1 cellular context compared by ENCODE assay signal in the genomic region with DNA sequence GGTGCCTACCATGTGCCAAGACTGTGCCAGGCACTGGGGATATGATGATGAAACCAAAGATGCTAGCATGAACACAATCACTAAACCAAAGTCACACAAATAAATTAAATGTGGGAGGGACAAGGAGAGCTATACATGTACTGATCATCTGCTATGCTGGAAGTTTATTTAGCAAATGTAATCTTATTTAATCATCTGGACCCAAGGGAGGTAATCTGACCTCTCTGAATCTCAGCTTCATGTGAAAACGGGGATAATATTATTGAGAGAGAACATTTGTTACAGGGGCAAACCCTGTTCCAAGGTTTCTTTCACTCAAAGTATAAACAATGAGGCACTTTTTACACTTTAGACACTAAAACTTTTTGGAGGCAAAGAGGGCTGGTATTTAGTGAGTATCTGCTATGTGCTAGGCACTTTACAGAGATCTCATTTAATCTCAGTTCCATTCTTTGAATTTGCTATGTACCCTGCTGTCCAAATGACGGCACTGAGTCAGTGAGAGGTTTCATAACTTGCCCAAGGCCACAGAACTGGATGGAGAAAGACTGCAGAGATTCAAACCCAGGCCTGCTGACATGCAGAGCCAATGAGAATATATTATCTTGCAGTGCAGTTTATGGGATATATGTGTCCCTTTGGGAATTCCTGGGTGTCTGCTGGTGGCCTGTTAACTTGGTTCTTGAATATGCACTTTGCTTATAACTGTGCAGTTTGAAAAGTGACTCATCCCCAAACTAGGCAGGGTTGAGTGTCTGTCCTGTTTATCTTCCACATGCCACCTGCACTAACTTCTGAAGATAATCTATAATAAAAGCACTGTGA.
A peak's percentile ranks its signal among the peaks of the same experiment; 100 is the strongest.
TF ChIP-seq lines count a peak whose summit lies in the region.

No MANE protein-coding gene starts in this region.

TF ChIP-seq in K562, 482 proteins besides CTCF, POLR2A, EP300 and RAD21 (continued from another document):
- TF ChIP-seq KDM5B (IDR thresholded peaks at IDR 0.05; ENCODE audit: insufficient replicate concordance, low read depth, low read length), result no peak
- TF ChIP-seq CBFA2T3 (IDR thresholded peaks at IDR 0.05), result peak; percentile 75
- TF ChIP-seq MEIS2 (IDR thresholded peaks at IDR 0.05; ENCODE audit: partially characterized antibody), result peak; percentile 13
- TF ChIP-seq XRCC5 (IDR thresholded peaks at IDR 0.05; ENCODE audit: low read depth, low read length), result no peak
- TF ChIP-seq MCM2 (IDR thresholded peaks at IDR 0.05; ENCODE audit: low read depth), result no peak
- TF ChIP-seq THRAP3 (IDR thresholded peaks at IDR 0.05; ENCODE audit: borderline replicate concordance), result no peak
- no peak for TF ChIP-seq XRCC4 (IDR thresholded peaks at IDR 0.05; ENCODE audit: extremely low read depth, insufficient read depth, insufficient read length)
- TF ChIP-seq TCF3 (CRISPR knock-in tag; IDR thresholded peaks at IDR 0.05), result peak; percentile 75
- peak; percentile 33 for TF ChIP-seq FOS (IDR thresholded peaks at IDR 0.05; ENCODE audit: extremely low read depth, insufficient read length)
- peak; percentile 42; the same call in 1 of the 2 replicates for TF ChIP-seq CBFA2T2 (conservative IDR thresholded peaks at IDR 0.05)
- TF ChIP-seq SMARCE1 (IDR thresholded peaks at IDR 0.05), result peak; percentile 88
- TF ChIP-seq JUN (IDR thresholded peaks at IDR 0.05; ENCODE audit: borderline replicate concordance, low read depth, low read length), result peak; percentile 68; the same call in 1 of the 2 replicates
- TF ChIP-seq JUN (CRISPR knock-in tag; IDR thresholded peaks at IDR 0.05; ENCODE audit: borderline replicate concordance), result no peak
- no peak for TF ChIP-seq RBM17 (IDR thresholded peaks at IDR 0.05; ENCODE audit: borderline replicate concordance, low read depth, low read length)
- TF ChIP-seq RCOR1 (IDR thresholded peaks at IDR 0.05; ENCODE audit: borderline replicate concordance in 1 of 2, low read depth in 2 of 2, low read length in 2 of 2), result peak in 1 of 2 experiments; percentile 57; a peak in 1 of 4 replicates
- peak; percentile 90 for TF ChIP-seq FOSL1 (tag; conservative IDR thresholded peaks at IDR 0.05)
- peak in 1 of 2 experiments; percentile 37; a peak in 2 of 4 replicates for TF ChIP-seq KDM1A (IDR thresholded peaks at IDR 0.05)
- TF ChIP-seq NCOR1 (IDR thresholded peaks at IDR 0.05), result peak; percentile 45; the same call in 1 of the 2 replicates
- TF ChIP-seq TEAD4 (IDR thresholded peaks at IDR 0.05; ENCODE audit: low read length), result peak; percentile 70
- TF ChIP-seq TEAD4 (CRISPR knock-in tag; IDR thresholded peaks at IDR 0.05; ENCODE audit: borderline replicate concordance), result no peak
- TF ChIP-seq, protein P1, sequence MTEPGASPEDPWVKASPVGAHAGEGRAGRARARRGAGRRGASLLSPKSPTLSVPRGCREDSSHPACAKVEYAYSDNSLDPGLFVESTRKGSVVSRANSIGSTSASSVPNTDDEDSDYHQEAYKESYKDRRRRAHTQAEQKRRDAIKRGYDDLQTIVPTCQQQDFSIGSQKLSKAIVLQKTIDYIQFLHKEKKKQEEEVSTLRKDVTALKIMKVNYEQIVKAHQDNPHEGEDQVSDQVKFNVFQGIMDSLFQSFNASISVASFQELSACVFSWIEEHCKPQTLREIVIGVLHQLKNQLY (CRISPR knock-in tag; conservative IDR thresholded peaks at IDR 0.05), result no peak
- TF ChIP-seq, protein P2, sequence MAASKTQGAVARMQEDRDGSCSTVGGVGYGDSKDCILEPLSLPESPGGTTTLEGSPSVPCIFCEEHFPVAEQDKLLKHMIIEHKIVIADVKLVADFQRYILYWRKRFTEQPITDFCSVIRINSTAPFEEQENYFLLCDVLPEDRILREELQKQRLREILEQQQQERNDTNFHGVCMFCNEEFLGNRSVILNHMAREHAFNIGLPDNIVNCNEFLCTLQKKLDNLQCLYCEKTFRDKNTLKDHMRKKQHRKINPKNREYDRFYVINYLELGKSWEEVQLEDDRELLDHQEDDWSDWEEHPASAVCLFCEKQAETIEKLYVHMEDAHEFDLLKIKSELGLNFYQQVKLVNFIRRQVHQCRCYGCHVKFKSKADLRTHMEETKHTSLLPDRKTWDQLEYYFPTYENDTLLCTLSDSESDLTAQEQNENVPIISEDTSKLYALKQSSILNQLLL (CRISPR knock-in tag; IDR thresholded peaks at IDR 0.05; ENCODE audit: borderline replicate concordance), result no peak
- 0 out of 2 replicates have a peak, but pooled peaks have one; percentile 16 for TF ChIP-seq MYC (IDR thresholded peaks at IDR 0.05; ENCODE audit: low read depth, low read length)
- TF ChIP-seq MYC (CRISPR knock-in tag; IDR thresholded peaks at IDR 0.05; ENCODE audit: borderline replicate concordance, low read depth), result no peak
- TF ChIP-seq, protein P3, sequence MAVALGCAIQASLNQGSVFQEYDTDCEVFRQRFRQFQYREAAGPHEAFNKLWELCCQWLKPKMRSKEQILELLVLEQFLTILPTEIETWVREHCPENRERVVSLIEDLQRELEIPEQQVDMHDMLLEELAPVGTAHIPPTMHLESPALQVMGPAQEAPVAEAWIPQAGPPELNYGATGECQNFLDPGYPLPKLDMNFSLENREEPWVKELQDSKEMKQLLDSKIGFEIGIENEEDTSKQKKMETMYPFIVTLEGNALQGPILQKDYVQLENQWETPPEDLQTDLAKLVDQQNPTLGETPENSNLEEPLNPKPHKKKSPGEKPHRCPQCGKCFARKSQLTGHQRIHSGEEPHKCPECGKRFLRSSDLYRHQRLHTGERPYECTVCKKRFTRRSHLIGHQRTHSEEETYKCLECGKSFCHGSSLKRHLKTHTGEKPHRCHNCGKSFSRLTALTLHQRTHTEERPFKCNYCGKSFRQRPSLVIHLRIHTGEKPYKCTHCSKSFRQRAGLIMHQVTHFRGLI (CRISPR knock-in tag; IDR thresholded peaks at IDR 0.05), result no peak
- TF ChIP-seq, protein P4, sequence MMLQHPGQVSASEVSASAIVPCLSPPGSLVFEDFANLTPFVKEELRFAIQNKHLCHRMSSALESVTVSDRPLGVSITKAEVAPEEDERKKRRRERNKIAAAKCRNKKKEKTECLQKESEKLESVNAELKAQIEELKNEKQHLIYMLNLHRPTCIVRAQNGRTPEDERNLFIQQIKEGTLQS (IDR thresholded peaks at IDR 0.05), result peak; percentile 82
- TF ChIP-seq, protein P4 (CRISPR knock-in tag; conservative IDR thresholded peaks at IDR 0.05), result no peak
- no peak for TF ChIP-seq HDAC1 (IDR thresholded peaks at IDR 0.05)
- TF ChIP-seq DPF2 (IDR thresholded peaks at IDR 0.05), result peak; percentile 83
- no peak for TF ChIP-seq ZNF696 (CRISPR knock-in tag; conservative IDR thresholded peaks at IDR 0.05)
- peak; percentile 86 for TF ChIP-seq SMARCA4 (IDR thresholded peaks at IDR 0.05)
- no peak for TF ChIP-seq CAMTA2 (CRISPR knock-in tag; conservative IDR thresholded peaks at IDR 0.05)
- no peak for TF ChIP-seq KAT7 (CRISPR knock-in tag; IDR thresholded peaks at IDR 0.05; ENCODE audit: borderline replicate concordance)
- no peak for TF ChIP-seq PCBP2 (IDR thresholded peaks at IDR 0.05; ENCODE audit: low read depth, low read length, poor library complexity, severe bottlenecking)
- TF ChIP-seq ARID1B (IDR thresholded peaks at IDR 0.05), result peak; percentile 86
- 0 out of 2 replicates have a peak, but pooled peaks have one; percentile 33 for TF ChIP-seq STAT5A (IDR thresholded peaks at IDR 0.05; ENCODE audit: borderline replicate concordance, low read length)
- TF ChIP-seq, protein P5, sequence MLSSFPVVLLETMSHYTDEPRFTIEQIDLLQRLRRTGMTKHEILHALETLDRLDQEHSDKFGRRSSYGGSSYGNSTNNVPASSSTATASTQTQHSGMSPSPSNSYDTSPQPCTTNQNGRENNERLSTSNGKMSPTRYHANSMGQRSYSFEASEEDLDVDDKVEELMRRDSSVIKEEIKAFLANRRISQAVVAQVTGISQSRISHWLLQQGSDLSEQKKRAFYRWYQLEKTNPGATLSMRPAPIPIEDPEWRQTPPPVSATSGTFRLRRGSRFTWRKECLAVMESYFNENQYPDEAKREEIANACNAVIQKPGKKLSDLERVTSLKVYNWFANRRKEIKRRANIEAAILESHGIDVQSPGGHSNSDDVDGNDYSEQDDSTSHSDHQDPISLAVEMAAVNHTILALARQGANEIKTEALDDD (IDR thresholded peaks at IDR 0.05), result peak; percentile 91
- no peak for TF ChIP-seq NFIX (CRISPR knock-in tag; IDR thresholded peaks at IDR 0.05; ENCODE audit: low read depth)
- no peak for TF ChIP-seq RBM34 (IDR thresholded peaks at IDR 0.05; ENCODE audit: borderline replicate concordance, insufficient read depth, low read length)
- no peak for TF ChIP-seq TCF7 (IDR thresholded peaks at IDR 0.05; ENCODE audit: borderline replicate concordance)
- TF ChIP-seq SMARCC2 (IDR thresholded peaks at IDR 0.05; ENCODE audit: low read depth), result peak; percentile 59; the same call in 1 of the 2 replicates
- TF ChIP-seq TAL1 (IDR thresholded peaks at IDR 0.05), result peak; percentile 51
- no peak for TF ChIP-seq NCOA1 (IDR thresholded peaks at IDR 0.05; ENCODE audit: low read depth)
- no peak for TF ChIP-seq ZNF764 (CRISPR knock-in tag; IDR thresholded peaks at IDR 0.05; ENCODE audit: low read depth)
- TF ChIP-seq ZEB2 (IDR thresholded peaks at IDR 0.05), result no peak
- peak; percentile 22; the same call in 1 of the 2 replicates for TF ChIP-seq KLF16 (IDR thresholded peaks at IDR 0.05)
- peak; percentile 92 for TF ChIP-seq JUND (IDR thresholded peaks at IDR 0.05; ENCODE audit: borderline replicate concordance, low read depth, low read length)
- peak; percentile 87; the same call in 2 of the 3 replicates for TF ChIP-seq JUND (tag; IDR thresholded peaks at IDR 0.05; ENCODE audit: borderline replicate concordance, low read depth, low read length)
- no peak for TF ChIP-seq HNRNPUL1 (IDR thresholded peaks at IDR 0.05; ENCODE audit: low read length)
TF ChIP-seq in K562: peak in this region for 23.
